In genomic region chr7:44046321-44047061, GRCh38 we compare ENCODE assay signal across 8 cellular contexts. TPM values are rescaled to one million over a fixed set of nuclear protein-coding genes. Genes with fewer than 3 reads are reported as not detected.
DNase-seq lines count a peak whose midpoint lies in the region; ATAC-seq lines count a peak whose summit lies in the region.
"Had no signal": no experiment of that assay in that cellular context is flagged by ENCODE, and none has a peak within 500 bp of the region (broad histone marks: within the 10 kb centered on the region; RNA-seq: fewer than 3 reads in every experiment).

No MANE protein-coding gene starts in this region.

- ATAC-seq in GM18907 (IDR thresholded peaks at IDR 0.05; ENCODE audit: unreplicated experiment) (peak; percentile 76), HG02884 (IDR thresholded peaks at IDR 0.05; ENCODE audit: unreplicated experiment) (peak; percentile 50), left colon (peak; percentile 5)

- DNase-seq in SKM-1 (lab: John Stamatoyannopoulos, UW; ENCODE audit: unreplicated experiment) (peak; percentile 97), left colon (no peak), cortex of kidney (lab: John Stamatoyannopoulos, UW) (no peak)
- DNase-seq in activated CD8-positive, alpha-beta memory T cell treated with anti-CD3 and anti-CD28 coated beads for 24 hours: no peak
- DNase-seq in activated CD4-positive, CD25-positive, alpha-beta regulatory T cell treated with anti-CD3 and anti-CD28 coated beads, Interleukin-2, amount 50 U/mL, for 72 hours: no peak
- DNase-seq: heart right ventricle had no signal

- intact Hi-C loops in left colon (cut with DNase I, micrococcal nuclease): no loop called here

RNA-seq across cellular contexts. Expression of gene DBNL, which starts 2.0 kb away (rescaled TPM):
- 10 to 100 TPM; 87.0 to 90.5 TPM for total RNA-seq in left colon

RNA-seq across cellular contexts. Expression of gene PGAM2, which starts 18.9 kb away (rescaled TPM):
- total RNA-seq in left colon: under 1 TPM; 0.58 to 0.64 TPM

RNA-seq across cellular contexts. Expression of gene POLM, which starts 35.8 kb away (rescaled TPM):
- total RNA-seq in left colon: 10 to 100 TPM; 20.7 to 22.8 TPM

RNA-seq across cellular contexts. Expression of gene SPDYE1, which starts 48.8 kb away (rescaled TPM):
- total RNA-seq in left colon: not detected

RNA-seq across cellular contexts. Expression of gene AEBP1, which starts 57.7 kb away (rescaled TPM):
- 10 to 100 TPM; 20.1 to 59.6 TPM for total RNA-seq in left colon

Comparison
In these comparisons a context has a peak if more than half of its experiments do, and no peak if none do; other contexts are left out.
1. ATAC-seq: peak in every context shown above with its lines; median percentile 76 in GM18907; 50 in HG02884; 5 in left colon.